ENCODE assay signal across 20 cellular contexts in the genomic region with DNA sequence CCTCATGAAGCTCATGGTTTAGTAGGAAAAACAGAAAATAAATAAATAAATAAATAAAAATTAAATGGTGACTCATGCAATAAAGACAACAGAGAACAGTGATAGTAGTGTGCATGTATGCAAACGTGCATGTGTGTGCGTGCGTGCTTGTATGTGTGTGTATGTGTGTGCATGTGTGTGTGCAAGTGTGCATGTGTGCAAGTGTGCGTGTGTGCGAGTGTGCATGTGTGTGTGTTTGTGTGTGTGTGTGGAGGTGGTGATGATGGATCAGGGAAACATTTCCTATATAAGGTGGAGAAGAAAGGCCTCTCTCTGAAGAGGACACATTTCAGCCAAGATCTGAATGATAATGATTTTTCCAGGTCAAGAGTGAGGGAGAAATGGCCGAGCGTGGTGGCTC. TPM values are rescaled to one million over a fixed set of nuclear protein-coding genes. Genes with fewer than 3 reads are reported as not detected.
DNase-seq lines count a peak whose midpoint lies in the region; ATAC-seq, FAIRE-seq and TF ChIP-seq lines count a peak whose summit lies in the region.
"Had no signal": no experiment of that assay in that cellular context is flagged by ENCODE, and none has a peak within 500 bp of the region (broad histone marks: within the 10 kb centered on the region; RNA-seq: fewer than 3 reads in every experiment).

No MANE protein-coding gene starts in this region.

- POLR2A ChIA-PET in GM12878 (lab: Charles Lee): no interaction called here

- H2AK5ac ChIP-seq in trophoblast cell (ENCODE audit: low read length): no peak overlapping the region

- peak; percentile 31 for FAIRE-seq in GM12891 (lab: Jason Lieb, UNC)
- no peak for FAIRE-seq in GM12878 (lab: Jason Lieb, UNC)
- FAIRE-seq: GM18507 had no signal

- no peaks in the 10 kb centered on the region for H3K36me3 ChIP-seq in GM12878 (ENCODE audit: control insufficient read depth in 2 of 2, insufficient read depth in 2 of 2, low read length in 1 of 2)
- no peaks in the 10 kb centered on the region for H3K36me3 ChIP-seq in trophoblast cell (ENCODE audit: control insufficient read depth in 1 of 2, insufficient read depth in 2 of 2, low read length in 2 of 2)

- no peak for TF ChIP-seq CTCF in GM12878 (IDR thresholded peaks at IDR 0.05 in 2 of 3, conservative IDR thresholded peaks at IDR 0.05 in 1 of 3; ENCODE audit: control insufficient read depth in 2 of 3, extremely low read depth in 1 of 3, insufficient read depth in 1 of 3, low read depth in 3 of 3, low read length in 3 of 3)

- no peak overlapping the region for H3K14ac ChIP-seq in trophoblast cell (ENCODE audit: low read length)

- no peaks in the 10 kb centered on the region for H4K20me1 ChIP-seq in GM12878 (ENCODE audit: control insufficient read depth, insufficient read depth)

- ATAC-seq in GM12878 (no peak), GM21576 (IDR thresholded peaks at IDR 0.05; ENCODE audit: unreplicated experiment) (no peak)
- ATAC-seq: HCT116 had no signal

- H4K8ac ChIP-seq in trophoblast cell (ENCODE audit: low read depth, low read length): no peak overlapping the region

- H2BK12ac ChIP-seq in trophoblast cell (ENCODE audit: low read length): no peak overlapping the region

- TF ChIP-seq RAD21 in GM12878 (IDR thresholded peaks at IDR 0.05; ENCODE audit: insufficient read depth, low read depth, low read length): no peak

- H2BK5ac ChIP-seq in trophoblast cell (ENCODE audit: low read depth, low read length, poor library complexity): no peak overlapping the region

- no peaks in the 10 kb centered on the region for H3K79me1 ChIP-seq in trophoblast cell (ENCODE audit: low read length)

- H3K4me2 ChIP-seq in GM12878 (ENCODE audit: control insufficient read depth, insufficient read depth): no peak overlapping the region
- H3K4me2 ChIP-seq in trophoblast cell (ENCODE audit: low read length): no peak overlapping the region

- no peak overlapping the region for H2AFZ ChIP-seq in GM12878 (ENCODE audit: control insufficient read depth, low read depth, low read length)
- no peak overlapping the region for H2AFZ ChIP-seq in trophoblast cell (ENCODE audit: insufficient read depth, low read length, poor library complexity)
- H2AFZ ChIP-seq: GM23248 had no signal

- H3K27me3 ChIP-seq in GM12878 (replicated peaks in 1 of 2; ENCODE audit: control insufficient read depth in 2 of 2, insufficient read depth in 2 of 2, low read length in 1 of 2): 0 out of 4 replicates have a peak, but pooled peaks cover 0 to 5% of the 10 kb centered on the region in 2 experiments
- no peaks in the 10 kb centered on the region for H3K27me3 ChIP-seq in trophoblast cell (ENCODE audit: insufficient read depth, low read length)

- H4K91ac ChIP-seq in trophoblast cell (ENCODE audit: low read depth, low read length): no peak overlapping the region

- intact Hi-C loops in GM12878 (cut with micrococcal nuclease; ENCODE audit: unreplicated experiment): no loop called here

- no peaks in the 10 kb centered on the region for H3K79me2 ChIP-seq in GM12878 (ENCODE audit: control insufficient read depth, insufficient read depth, low read length)
- H3K79me2 ChIP-seq in trophoblast cell (ENCODE audit: control insufficient read depth, insufficient read depth, low read length, poor library complexity): no peaks in the 10 kb centered on the region

- no peak overlapping the region for H3K4ac ChIP-seq in trophoblast cell (ENCODE audit: low read depth, low read length)

- in situ Hi-C loops in GM12878 (cut with MboI): no loop called here

- H3K18ac ChIP-seq in trophoblast cell (ENCODE audit: low read length): no peak overlapping the region

- TF ChIP-seq POLR2A in GM12891 (IDR thresholded peaks at IDR 0.05; ENCODE audit: low read depth, low read length): no peak
- no peak for TF ChIP-seq POLR2A in GM12878 (IDR thresholded peaks at IDR 0.05; ENCODE audit: low read depth, low read length)

- H2BK120ac ChIP-seq in trophoblast cell (ENCODE audit: insufficient read depth, low read length, poor library complexity): no peak overlapping the region

- CTCF ChIA-PET in GM12878 (lab: Yijun Ruan, JAX): interaction anchor here (0.9 kb wide), 1 partner anchor 8 kb away, joined by 3 read pairs; no protein-coding TSS in a partner anchor

- no peak overlapping the region for H4K12ac ChIP-seq in trophoblast cell (ENCODE audit: low read depth, low read length)

- H3K27ac ChIP-seq in GM12878 (ENCODE audit: control insufficient read depth, insufficient read depth) (no peak overlapping the region), trophoblast cell (ENCODE audit: low read depth, low read length) (no peak overlapping the region)
- H3K27ac ChIP-seq: GM23248 had no signal

- H3K4me1 ChIP-seq in GM12878 (ENCODE audit: control insufficient read depth, insufficient read depth, low read length) (no peaks in the 10 kb centered on the region), trophoblast cell (ENCODE audit: control insufficient read depth in 1 of 2, insufficient read depth in 2 of 2, low read length in 2 of 2) (no peaks in the 10 kb centered on the region)

- no TSS peak for BruUV-seq in GM12878 (replicated peaks; lab: Mats Ljungman, UMichigan)

- H3K9ac ChIP-seq in GM12878 (ENCODE audit: control insufficient read depth, insufficient read depth, low read length): no peak overlapping the region
- H3K9ac ChIP-seq in trophoblast cell (ENCODE audit: low read length): no peak overlapping the region
- H3K9ac ChIP-seq: GM23248 had no signal

- H3K9me3 ChIP-seq in GM12878 (replicated peaks; ENCODE audit: control insufficient read depth, insufficient read depth, low read length) (no peaks in the 10 kb centered on the region), trophoblast cell (ENCODE audit: insufficient read depth, low read depth, low read length) (peaks cover 1% of the 10 kb centered on the region)

- peak overlapping the region; percentile 99 for H3K23ac ChIP-seq in trophoblast cell (ENCODE audit: low read length)

- RAD21 ChIA-PET in GM12878 (lab: Charles Lee; ENCODE audit: unreplicated experiment): no interaction called here

- H3K4me3 ChIP-seq in GM12878 (no peak overlapping the region), trophoblast cell (ENCODE audit: low read depth, low read length) (peak overlapping the region; percentile 49)
- H3K4me3 ChIP-seq: GM23248 had no signal

- WGBS in GM12878 (ENCODE audit: insufficient coverage, insufficient replicate concordance, low lambda C conversion rate, missing lambda C conversion rate): 18% methylated on average over 5 of the region's 7 CpGs
- WGBS in trophoblast cell (ENCODE audit: extremely low coverage, insufficient coverage, insufficient read length): no CpG with 5 or more reads among the region's 7 CpGs

- SMC1A ChIA-PET in GM12878 (lab: Charles Lee; ENCODE audit: uncharacterized antibody, unreplicated experiment): no interaction called here

- no peak for TF ChIP-seq EP300 in GM12878 (IDR thresholded peaks at IDR 0.05; ENCODE audit: borderline replicate concordance in 1 of 2, control insufficient read depth in 1 of 2, low read depth in 2 of 2, low read length in 2 of 2)

- DNase-seq in GM12891 (ENCODE audit: insufficient read length, low spot score) (no peak), GM12878 (ENCODE audit: low read depth, low spot score) (no peak), trophoblast cell (no peak), retina (no peak)
- no peak for DNase-seq in stimulated activated naive CD4-positive, alpha-beta T cell (lab: John Stamatoyannopoulos, UW)
- DNase-seq: C1 segment of cervical spinal cord; Calu3; CD4-positive, alpha-beta memory T cell; COR-L47; DMS53; DMS79 treated with DMSO at 0.1 percent for 48 hours; GF-D8; GM23248; H9; HFFc6 had no signal

TF ChIP-seq in GM12891, 5 proteins besides CTCF, POLR2A, EP300 and RAD21:
- TF ChIP-seq TAF1 (IDR thresholded peaks at IDR 0.05; ENCODE audit: low read depth, low read length): no peak
- no peak for TF ChIP-seq POLR2AphosphoS5 (IDR thresholded peaks at IDR 0.05; ENCODE audit: low read depth, low read length)
- TF ChIP-seq PAX5 (IDR thresholded peaks at IDR 0.05; ENCODE audit: insufficient read depth, low read length, severe bottlenecking): no peak
- TF ChIP-seq POU2F2 (IDR thresholded peaks at IDR 0.05; ENCODE audit: low read depth, low read length): no peak
- TF ChIP-seq SPI1 (IDR thresholded peaks at IDR 0.05; ENCODE audit: low read depth, low read length): no peak

TF ChIP-seq in GM12878, 131 proteins besides CTCF, POLR2A, EP300 and RAD21 (continues in another document):
- TF ChIP-seq, protein P1, sequence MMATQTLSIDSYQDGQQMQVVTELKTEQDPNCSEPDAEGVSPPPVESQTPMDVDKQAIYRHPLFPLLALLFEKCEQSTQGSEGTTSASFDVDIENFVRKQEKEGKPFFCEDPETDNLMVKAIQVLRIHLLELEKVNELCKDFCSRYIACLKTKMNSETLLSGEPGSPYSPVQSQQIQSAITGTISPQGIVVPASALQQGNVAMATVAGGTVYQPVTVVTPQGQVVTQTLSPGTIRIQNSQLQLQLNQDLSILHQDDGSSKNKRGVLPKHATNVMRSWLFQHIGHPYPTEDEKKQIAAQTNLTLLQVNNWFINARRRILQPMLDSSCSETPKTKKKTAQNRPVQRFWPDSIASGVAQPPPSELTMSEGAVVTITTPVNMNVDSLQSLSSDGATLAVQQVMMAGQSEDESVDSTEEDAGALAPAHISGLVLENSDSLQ (IDR thresholded peaks at IDR 0.05): no peak
- TF ChIP-seq CEBPB (IDR thresholded peaks at IDR 0.05; ENCODE audit: borderline replicate concordance in 1 of 2, low read depth in 2 of 2, low read length in 2 of 2): no peak

RNA-seq across cellular contexts. Expression of a gene that starts 47.2 kb away (rescaled TPM):
- not detected for polyA plus RNA-seq in GM12891 (2012; ENCODE audit: low read depth, missing spikeins)
- total RNA-seq in GM12878 (2013; cell fraction: nucleolus; rRNA removed): not detected in 2 replicates
- not detected in 2 replicates for total RNA-seq in GM12878 (2014; rRNA removed)
- not detected in 2 replicates for total RNA-seq in GM12878 (2014; rRNA removed; fragmentation: Illumina TruSeq; extraction: Trizol)
- not detected in 2 replicates for total RNA-seq in GM12878 (2021)
- polyA plus RNA-seq in GM12878 (2011; ENCODE audit: low read depth): not detected
- polyA plus RNA-seq in GM12878 (2011; rRNA removed): not detected in 2 replicates
- not detected in 2 replicates for polyA plus RNA-seq in GM12878 (2011; cell fraction: cytosol; rRNA removed)
- polyA plus RNA-seq in GM12878 (2011; cell fraction: nucleus; rRNA removed): not detected in 2 replicates
- not detected in 2 replicates for polyA plus RNA-seq in GM12878 (2012)
- not detected in 2 replicates for polyA plus RNA-seq in GM12878 (2014; fragmentation: Illumina TruSeq; extraction: Trizol)
- polyA plus RNA-seq in GM12878 (2014; fragmentation: Nextera tagmentation; extraction: Ambion mirVana): not detected
- not detected in 2 replicates for polyA plus RNA-seq in GM12878 (2014; rRNA removed)
- not detected for polyA plus RNA-seq in GM12878 (2016; fragmentation: Nextera tagmentation; extraction: Ambion mirVana)
- polyA minus RNA-seq in GM12878 (2011; rRNA and poly(A)+ RNA removed): not detected in 2 replicates
- not detected in 2 replicates for polyA minus RNA-seq in GM12878 (2011; cell fraction: cytosol; rRNA and poly(A)+ RNA removed)
- polyA minus RNA-seq in GM12878 (2011; cell fraction: nucleus; rRNA and poly(A)+ RNA removed): not detected in 2 replicates
- 3.0 and 3.6 TPM in 2 replicates for polyA plus RNA-seq in trophoblast cell (2013)
- total RNA-seq: A673; Calu3; CD4-positive, alpha-beta memory T cell; G401 had no signal
- polyA plus RNA-seq: CD4-positive, alpha-beta memory T cell had no signal
